In genomic region chr5:140857987-140858240, GRCh38 we compare ENCODE assay signal across 34 cellular contexts. TPM values are rescaled to one million over a fixed set of nuclear protein-coding genes. Genes with fewer than 3 reads are reported as not detected.
"Had no signal": no experiment of that assay in that cellular context is flagged by ENCODE, and none has a peak within 500 bp of the region (broad histone marks: within the 10 kb centered on the region; RNA-seq: fewer than 3 reads in every experiment).

No MANE protein-coding gene starts in this region.

- H3K4me2 ChIP-seq: hepatocyte had no signal

- H3K27me3 Mint-ChIP-seq: type B pancreatic cell had no signal

- H3K9me3 ChIP-seq: pancreas had no signal

- H3K79me2 ChIP-seq: hepatocyte had no signal

- H3K27me3 ChIP-seq: hepatocyte, pancreas, tibial nerve, uterus had no signal

- H2AFZ ChIP-seq: hepatocyte had no signal

- DNase-seq: heart right ventricle; kidney glomerular epithelial cell; left cardiac atrium; left ventricle myocardium superior; lower lobe of right lung; mammary epithelial cell; mesendoderm; naive B cell; natural killer cell; nephron progenitor cell; retina; sigmoid colon; small intestine; stimulated activated CD4-positive, alpha-beta T cell treated with anti-CD3 and anti-CD28 coated beads, Interleukin-1b, Interleukin-23, amount 100 ng/mL, for 48 hours; stimulated activated CD4-positive, alpha-beta T cell treated with anti-CD3 and anti-CD28 coated beads, Interleukin-2, amount 100 ng/mL, for 48 hours; stimulated activated CD4-positive, alpha-beta T cell treated with anti-CD3 and anti-CD28 coated beads, Interleukin-4, amount 100 ng/mL, for 4 hours; stimulated activated CD8-positive, alpha-beta memory T cell treated with anti-CD3 and anti-CD28 coated beads, Interleukin-4, amount 100 ng/mL, for 48 hours; stimulated activated naive CD4-positive, alpha-beta T cell treated with Interleukin-2 at 50 U/mL for 16 hours; stimulated activated naive CD8-positive, alpha-beta T cell treated with anti-CD3 and anti-CD28 coated beads, Interleukin-15, amount 100 ng/mL, for 72 hours; substantia nigra; uterus had no signal

- H3K36me3 Mint-ChIP-seq: natural killer cell; stimulated activated memory B cell treated with anti-CD40 and anti-IgM and Interleukin-4, amounts not matched to agents 10 μg/mL and 1 μg/mL and 100 μg/mL, for 72 hours had no signal

- H3K36me3 ChIP-seq: heart right ventricle, lower lobe of right lung, pancreas, sigmoid colon, uterus had no signal

- H3K4me1 Mint-ChIP-seq: naive B cell; natural killer cell; nephron progenitor cell; stimulated activated memory B cell treated with anti-CD40 and anti-IgM and Interleukin-4, amounts not matched to agents 10 μg/mL and 1 μg/mL and 100 μg/mL, for 72 hours; stimulated activated naive CD8-positive, alpha-beta T cell treated with anti-CD3 and anti-CD28 coated beads, Interleukin-15, amount 100 ng/mL, for 72 hours had no signal

- H3K4me1 ChIP-seq: heart right ventricle, lower lobe of right lung, pancreas, sigmoid colon, tibial nerve, uterus had no signal

- H3K4me3 ChIP-seq: heart right ventricle, hepatocyte, lower lobe of right lung, pancreas, sigmoid colon, tibial nerve, uterus had no signal

- ATAC-seq: heart right ventricle; left cardiac atrium; left lobe of liver; left ventricle myocardium superior; natural killer cell; pancreas; right cardiac atrium; stimulated activated memory B cell treated with anti-CD40 and anti-IgM and Interleukin-4, amounts not matched to agents 10 μg/mL and 1 μg/mL and 100 μg/mL, for 72 hours; stimulated activated naive CD8-positive, alpha-beta T cell treated with anti-CD3 and anti-CD28 coated beads, Interleukin-15, amount 100 ng/mL, for 72 hours had no signal

- H3K27ac Mint-ChIP-seq: mesothelial cell of epicardium; naive B cell; natural killer cell; nephron progenitor cell; stimulated activated memory B cell treated with anti-CD40 and anti-IgM and Interleukin-4, amounts not matched to agents 10 μg/mL and 1 μg/mL and 100 μg/mL, for 72 hours; stimulated activated naive CD8-positive, alpha-beta T cell treated with anti-CD3 and anti-CD28 coated beads, Interleukin-15, amount 100 ng/mL, for 72 hours; type B pancreatic cell had no signal

- H3K27ac ChIP-seq: heart right ventricle, hepatocyte, lower lobe of right lung, pancreas, sigmoid colon, tibial nerve, uterus had no signal

- H3K4me3 Mint-ChIP-seq: mesothelial cell of epicardium; naive B cell; natural killer cell; nephron progenitor cell; stimulated activated memory B cell treated with anti-CD40 and anti-IgM and Interleukin-4, amounts not matched to agents 10 μg/mL and 1 μg/mL and 100 μg/mL, for 72 hours; stimulated activated naive CD8-positive, alpha-beta T cell treated with anti-CD3 and anti-CD28 coated beads, Interleukin-15, amount 100 ng/mL, for 72 hours; type B pancreatic cell had no signal

RNA-seq across cellular contexts. Expression of gene PCDHA10, which starts 2.2 kb away (rescaled TPM):
- total RNA-seq: left lobe of liver, mononuclear cell, natural killer cell had no signal

RNA-seq across cellular contexts. Expression of gene PCDHA9, which starts 9.7 kb away (rescaled TPM):
- total RNA-seq: left lobe of liver, left ventricle myocardium superior, mononuclear cell, natural killer cell, pulmonary artery endothelial cell had no signal
- polyA plus RNA-seq: heart right ventricle, mammary epithelial cell, right cardiac atrium, thymus had no signal

RNA-seq across cellular contexts. Expression of gene PCDHA11, which starts 10.8 kb away (rescaled TPM):
- total RNA-seq: left ventricle myocardium superior, natural killer cell had no signal
- polyA plus RNA-seq: heart right ventricle, right cardiac atrium had no signal

RNA-seq across cellular contexts. Expression of gene PCDHA8, which starts 16.9 kb away (rescaled TPM):
- total RNA-seq: left lobe of liver, left ventricle myocardium superior, mononuclear cell, natural killer cell, ureter had no signal
- polyA plus RNA-seq: heart right ventricle, keratinocyte, mammary epithelial cell, right cardiac atrium, sigmoid colon had no signal

RNA-seq across cellular contexts. Expression of gene PCDHA12, which starts 17.2 kb away (rescaled TPM):
- total RNA-seq: left ventricle myocardium superior, mononuclear cell, natural killer cell had no signal
- polyA plus RNA-seq: thymus had no signal
